1 cellular context compared by ENCODE assay signal in the genomic region with DNA sequence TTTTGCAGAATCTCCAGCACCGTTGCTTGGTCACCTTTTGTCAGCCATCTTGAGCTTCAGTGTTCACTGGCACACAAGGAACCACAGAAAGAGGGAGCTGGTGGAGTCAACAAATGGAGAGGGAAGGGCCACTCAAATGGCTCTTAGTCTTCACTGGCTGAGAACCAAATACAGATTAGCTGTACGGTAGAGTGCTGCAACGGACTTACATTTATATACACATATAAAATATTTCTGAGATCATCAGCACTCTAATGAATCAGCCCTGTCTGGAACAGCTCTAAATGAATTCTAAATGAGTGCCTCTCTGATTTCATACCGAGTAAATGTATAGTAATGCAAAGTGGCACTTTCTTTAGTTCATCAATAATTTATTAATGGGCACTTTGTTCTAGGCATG.
TF ChIP-seq lines count a peak whose summit lies in the region.

No MANE protein-coding gene starts in this region.

TF ChIP-seq in GM23338, 12 proteins besides CTCF, POLR2A, EP300 and RAD21 (continued from another document):
- TF ChIP-seq POLR2AphosphoS5 (IDR thresholded peaks at IDR 0.05; ENCODE audit: low read depth) (no peak), ZNF114 (CRISPR knock-in tag; IDR thresholded peaks at IDR 0.05) (no peak), EZH2 (IDR thresholded peaks at IDR 0.05; ENCODE audit: low read depth, unreplicated experiment) (no peak)
- TF ChIP-seq, protein P1, sequence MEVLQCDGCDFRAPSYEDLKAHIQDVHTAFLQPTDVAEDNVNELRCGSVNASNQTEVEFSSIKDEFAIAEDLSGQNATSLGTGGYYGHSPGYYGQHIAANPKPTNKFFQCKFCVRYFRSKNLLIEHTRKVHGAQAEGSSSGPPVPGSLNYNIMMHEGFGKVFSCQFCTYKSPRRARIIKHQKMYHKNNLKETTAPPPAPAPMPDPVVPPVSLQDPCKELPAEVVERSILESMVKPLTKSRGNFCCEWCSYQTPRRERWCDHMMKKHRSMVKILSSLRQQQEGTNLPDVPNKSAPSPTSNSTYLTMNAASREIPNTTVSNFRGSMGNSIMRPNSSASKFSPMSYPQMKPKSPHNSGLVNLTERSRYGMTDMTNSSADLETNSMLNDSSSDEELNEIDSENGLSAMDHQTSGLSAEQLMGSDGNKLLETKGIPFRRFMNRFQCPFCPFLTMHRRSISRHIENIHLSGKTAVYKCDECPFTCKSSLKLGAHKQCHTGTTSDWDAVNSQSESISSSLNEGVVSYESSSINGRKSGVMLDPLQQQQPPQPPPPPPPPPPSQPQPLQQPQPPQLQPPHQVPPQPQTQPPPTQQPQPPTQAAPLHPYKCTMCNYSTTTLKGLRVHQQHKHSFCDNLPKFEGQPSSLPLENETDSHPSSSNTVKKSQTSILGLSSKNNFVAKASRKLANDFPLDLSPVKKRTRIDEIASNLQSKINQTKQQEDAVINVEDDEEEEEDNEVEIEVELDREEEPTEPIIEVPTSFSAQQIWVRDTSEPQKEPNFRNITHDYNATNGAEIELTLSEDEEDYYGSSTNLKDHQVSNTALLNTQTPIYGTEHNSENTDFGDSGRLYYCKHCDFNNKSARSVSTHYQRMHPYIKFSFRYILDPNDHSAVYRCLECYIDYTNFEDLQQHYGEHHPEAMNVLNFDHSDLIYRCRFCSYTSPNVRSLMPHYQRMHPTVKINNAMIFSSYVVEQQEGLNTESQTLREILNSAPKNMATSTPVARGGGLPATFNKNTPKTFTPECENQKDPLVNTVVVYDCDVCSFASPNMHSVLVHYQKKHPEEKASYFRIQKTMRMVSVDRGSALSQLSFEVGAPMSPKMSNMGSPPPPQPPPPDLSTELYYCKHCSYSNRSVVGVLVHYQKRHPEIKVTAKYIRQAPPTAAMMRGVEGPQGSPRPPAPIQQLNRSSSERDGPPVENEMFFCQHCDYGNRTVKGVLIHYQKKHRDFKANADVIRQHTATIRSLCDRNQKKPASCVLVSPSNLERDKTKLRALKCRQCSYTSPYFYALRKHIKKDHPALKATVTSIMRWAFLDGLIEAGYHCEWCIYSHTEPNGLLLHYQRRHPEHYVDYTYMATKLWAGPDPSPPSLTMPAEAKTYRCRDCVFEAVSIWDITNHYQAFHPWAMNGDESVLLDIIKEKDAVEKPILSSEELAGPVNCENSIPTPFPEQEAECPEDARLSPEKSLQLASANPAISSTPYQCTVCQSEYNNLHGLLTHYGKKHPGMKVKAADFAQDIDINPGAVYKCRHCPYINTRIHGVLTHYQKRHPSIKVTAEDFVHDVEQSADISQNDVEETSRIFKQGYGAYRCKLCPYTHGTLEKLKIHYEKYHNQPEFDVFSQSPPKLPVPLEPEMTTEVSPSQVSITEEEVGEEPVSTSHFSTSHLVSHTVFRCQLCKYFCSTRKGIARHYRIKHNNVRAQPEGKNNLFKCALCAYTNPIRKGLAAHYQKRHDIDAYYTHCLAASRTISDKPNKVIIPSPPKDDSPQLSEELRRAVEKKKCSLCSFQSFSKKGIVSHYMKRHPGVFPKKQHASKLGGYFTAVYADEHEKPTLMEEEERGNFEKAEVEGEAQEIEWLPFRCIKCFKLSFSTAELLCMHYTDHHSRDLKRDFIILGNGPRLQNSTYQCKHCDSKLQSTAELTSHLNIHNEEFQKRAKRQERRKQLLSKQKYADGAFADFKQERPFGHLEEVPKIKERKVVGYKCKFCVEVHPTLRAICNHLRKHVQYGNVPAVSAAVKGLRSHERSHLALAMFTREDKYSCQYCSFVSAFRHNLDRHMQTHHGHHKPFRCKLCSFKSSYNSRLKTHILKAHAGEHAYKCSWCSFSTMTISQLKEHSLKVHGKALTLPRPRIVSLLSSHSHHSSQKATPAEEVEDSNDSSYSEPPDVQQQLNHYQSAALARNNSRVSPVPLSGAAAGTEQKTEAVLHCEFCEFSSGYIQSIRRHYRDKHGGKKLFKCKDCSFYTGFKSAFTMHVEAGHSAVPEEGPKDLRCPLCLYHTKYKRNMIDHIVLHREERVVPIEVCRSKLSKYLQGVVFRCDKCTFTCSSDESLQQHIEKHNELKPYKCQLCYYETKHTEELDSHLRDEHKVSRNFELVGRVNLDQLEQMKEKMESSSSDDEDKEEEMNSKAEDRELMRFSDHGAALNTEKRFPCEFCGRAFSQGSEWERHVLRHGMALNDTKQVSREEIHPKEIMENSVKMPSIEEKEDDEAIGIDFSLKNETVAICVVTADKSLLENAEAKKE (CRISPR knock-in tag; IDR thresholded peaks at IDR 0.05) = no peak
- TF ChIP-seq, protein P2, sequence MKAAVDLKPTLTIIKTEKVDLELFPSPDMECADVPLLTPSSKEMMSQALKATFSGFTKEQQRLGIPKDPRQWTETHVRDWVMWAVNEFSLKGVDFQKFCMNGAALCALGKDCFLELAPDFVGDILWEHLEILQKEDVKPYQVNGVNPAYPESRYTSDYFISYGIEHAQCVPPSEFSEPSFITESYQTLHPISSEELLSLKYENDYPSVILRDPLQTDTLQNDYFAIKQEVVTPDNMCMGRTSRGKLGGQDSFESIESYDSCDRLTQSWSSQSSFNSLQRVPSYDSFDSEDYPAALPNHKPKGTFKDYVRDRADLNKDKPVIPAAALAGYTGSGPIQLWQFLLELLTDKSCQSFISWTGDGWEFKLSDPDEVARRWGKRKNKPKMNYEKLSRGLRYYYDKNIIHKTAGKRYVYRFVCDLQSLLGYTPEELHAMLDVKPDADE (IDR thresholded peaks at IDR 0.05) = no peak
